Comparison of ENCODE assay signal across 1 cellular context in the genomic region with DNA sequence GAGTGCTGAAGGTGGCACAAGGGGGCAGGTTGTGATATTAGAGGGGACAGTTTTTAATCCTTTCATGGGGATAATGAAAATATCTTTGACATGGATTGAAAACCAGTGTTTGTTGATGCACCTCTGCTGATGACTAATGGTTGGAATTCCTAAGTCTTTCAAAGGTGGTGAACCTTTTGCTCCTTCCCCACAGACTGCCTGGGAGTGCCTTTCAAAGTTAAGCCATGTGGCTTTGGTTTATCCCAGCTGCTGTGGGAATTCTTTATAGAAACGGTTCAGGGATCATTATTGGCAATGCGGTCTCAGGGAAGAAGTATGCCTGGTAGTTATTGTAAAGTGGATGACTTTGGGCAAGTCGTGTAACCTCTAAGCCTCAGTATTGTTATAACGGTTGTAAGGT.
TF ChIP-seq lines count a peak whose summit lies in the region.

No MANE protein-coding gene starts in this region.

TF ChIP-seq in K562, 482 proteins besides CTCF, POLR2A, EP300 and RAD21:
- no peak for TF ChIP-seq ZNF449 (CRISPR knock-in tag; IDR thresholded peaks at IDR 0.05)
TF ChIP-seq in K562: peak in this region for 0.
